Comparison of ENCODE assay signal across 8 cellular contexts in genomic region chr2:200308421-200309295, GRCh38. TPM values are rescaled to one million over a fixed set of nuclear protein-coding genes. Genes with fewer than 3 reads are reported as not detected.
DNase-seq lines count a peak whose midpoint lies in the region; ATAC-seq and TF ChIP-seq lines count a peak whose summit lies in the region.

No MANE protein-coding gene starts in this region.

- TF ChIP-seq CTCF in neural crest cell (conservative IDR thresholded peaks at IDR 0.05), result no peak
- TF ChIP-seq CTCF in omental fat pad (IDR thresholded peaks at IDR 0.05), result no peak

- CTCF ChIA-PET in CD8-positive, alpha-beta memory T cell (lab: Charles Lee), result no interaction called here

- H3K27ac Mint-ChIP-seq in CD8-positive, alpha-beta memory T cell, result peak overlapping the region in 3 of 8 donors; percentile 5 to 58 (median 10)
- no peak overlapping the region for H3K27ac Mint-ChIP-seq in neural crest cell (ENCODE audit: unreplicated experiment)

- no peak for DNase-seq in CD8-positive, alpha-beta memory T cell
- DNase-seq in NAMALWA (ENCODE audit: low spot score) (peak; percentile 34), dedifferentiated amniotic fluid mesenchymal stem cell (ENCODE audit: extremely low spot score) (peak; percentile 30), neural crest cell (ENCODE audit: low read depth, low spot score) (no peak), SHP77 treated with DMSO at 0.1 percent for 48 hours (lab: John Stamatoyannopoulos, UW) (no peak), posterior cingulate gyrus (no peak), omental fat pad (ENCODE audit: low spot score) (no peak)

- H3K9me3 ChIP-seq in CD8-positive, alpha-beta memory T cell (ENCODE audit: low read length), result no peaks in the 10 kb centered on the region

- peaks cover 5% of the 10 kb centered on the region for H3K4me1 ChIP-seq in CD8-positive, alpha-beta memory T cell (ENCODE audit: insufficient read depth, low read length)

- peaks cover 15 to 23% (median 19%) of the 10 kb centered on the region in 3 donors for H3K4me1 Mint-ChIP-seq in CD8-positive, alpha-beta memory T cell
- H3K4me1 Mint-ChIP-seq in neural crest cell, result peaks cover 40% of the 10 kb centered on the region

- peaks cover 0 to 6% (median 4%) of the 10 kb centered on the region in 3 donors for H3K36me3 Mint-ChIP-seq in CD8-positive, alpha-beta memory T cell
- no peaks in the 10 kb centered on the region for H3K36me3 Mint-ChIP-seq in neural crest cell (ENCODE audit: low read depth)

- POLR2A ChIA-PET in CD8-positive, alpha-beta memory T cell (lab: Charles Lee), result no interaction called here

- intact Hi-C loops in posterior cingulate gyrus (cut with DNase I), result loop anchor here (5.0 to 10.0 kb wide), 3 partner anchors 69 to 396 kb away; no protein-coding TSS in a partner anchor

- H3K27me3 ChIP-seq in CD8-positive, alpha-beta memory T cell (ENCODE audit: insufficient read depth, low read length, poor library complexity, severe bottlenecking), result no peaks in the 10 kb centered on the region

- H3K4me3 Mint-ChIP-seq in CD8-positive, alpha-beta memory T cell, result peak overlapping the region; percentile 81 to 92 (median 89)
- peak overlapping the region; percentile 90 for H3K4me3 Mint-ChIP-seq in neural crest cell

- no peaks in the 10 kb centered on the region for H3K36me3 ChIP-seq in CD8-positive, alpha-beta memory T cell (ENCODE audit: insufficient read depth, low read length)

- peaks cover 0 to 3% of the 10 kb centered on the region in 2 donors for H3K27me3 Mint-ChIP-seq in CD8-positive, alpha-beta memory T cell
- no peaks in the 10 kb centered on the region for H3K27me3 Mint-ChIP-seq in neural crest cell (ENCODE audit: low read depth)

- ATAC-seq in HG02970 (IDR thresholded peaks at IDR 0.05; ENCODE audit: low FRiP score, unreplicated experiment), result no peak
- no peak for ATAC-seq in omental fat pad (ENCODE audit: low FRiP score)

- H3K27ac ChIP-seq in CD8-positive, alpha-beta memory T cell (ENCODE audit: low read depth, low read length), result no peak overlapping the region

- no peak overlapping the region for H3K4me3 ChIP-seq in CD8-positive, alpha-beta memory T cell (ENCODE audit: low read length)

- no peaks in the 10 kb centered on the region for H3K9me3 Mint-ChIP-seq in CD8-positive, alpha-beta memory T cell
- no peaks in the 10 kb centered on the region for H3K9me3 Mint-ChIP-seq in neural crest cell

RNA-seq across cellular contexts. Expression of gene SPATS2L, which starts 2.2 kb away (rescaled TPM):
- 10 to 100 TPM; 21.8 to 22.2 TPM for total RNA-seq in CD8-positive, alpha-beta memory T cell
- 11.3 TPM for polyA plus RNA-seq in CD8-positive, alpha-beta memory T cell
- total RNA-seq in neural crest cell (24.1 and 24.9 TPM in 2 replicates), omental fat pad (100 to 1,000 TPM in 2 of 4 donors, 10 to 100 TPM in 2; 68.1 to 115 (median 94.9) TPM)

Comparison
In these comparisons a context has a peak if more than half of its experiments do, and no peak if none do; other contexts are left out.
1. DNase-seq: peak in NAMALWA (single experiment) and dedifferentiated amniotic fluid mesenchymal stem cell (single experiment); none in CD8-positive, alpha-beta memory T cell (0 of 5), neural crest cell (single experiment), SHP77 treated with DMSO at 0.1 percent for 48 hours (single experiment), posterior cingulate gyrus (0 of 10) and omental fat pad (single experiment).